In genomic region chr20:37615507-37616425, GRCh38 we compare ENCODE assay signal across 8 cellular contexts.
DNase-seq lines count a peak whose midpoint lies in the region; ATAC-seq lines count a peak whose summit lies in the region.

No MANE protein-coding gene starts in this region.

- no peak for ATAC-seq in GM18907 (IDR thresholded peaks at IDR 0.05; ENCODE audit: unreplicated experiment)
- ATAC-seq in HG02571 (IDR thresholded peaks at IDR 0.05; ENCODE audit: unreplicated experiment): no peak

- DNase-seq in SIG-M5 treated with dmso at 0.1 percent for 504 hours (lab: John Stamatoyannopoulos, UW; ENCODE audit: unreplicated experiment) (peak; percentile 33), SIG-M5 (lab: John Stamatoyannopoulos, UW) (no peak), NCI-H748 treated with DMSO at 0.1 percent for 48 hours (lab: John Stamatoyannopoulos, UW) (peak; percentile 42), activated T-cell treated with anti-CD3 and anti-CD28 coated beads for 4 hours (peak; percentile 55), germinal center (ENCODE audit: low spot score) (peak; percentile 65)
- peak; percentile 30 to 62 (median 46) for DNase-seq in stimulated activated CD4-positive, alpha-beta T cell treated with anti-CD3 and anti-CD28 coated beads, Interleukin-1b, Interleukin-23, amount 100 ng/mL, for 24 hours (ENCODE audit: low read depth in 4 of 4, low spot score in 1 of 4)
